In genomic region chr2:50148632-50149031, GRCh38 we compare ENCODE assay signal across 2 cellular contexts.
A peak's percentile ranks its signal among the peaks of the same experiment; 100 is the strongest.
TF ChIP-seq lines count a peak whose summit lies in the region.

No MANE protein-coding gene starts in this region.

TF ChIP-seq in GM23338, 12 proteins besides CTCF, POLR2A, EP300 and RAD21:
- TF ChIP-seq ZNF462 (CRISPR knock-in tag; IDR thresholded peaks at IDR 0.05) (peak; percentile 38; the same call in 1 of the 2 replicates), CREB1 (CRISPR knock-in tag; IDR thresholded peaks at IDR 0.05; ENCODE audit: low read depth) (no peak), POLR2AphosphoS5 (IDR thresholded peaks at IDR 0.05; ENCODE audit: low read depth) (no peak), ETS1 (IDR thresholded peaks at IDR 0.05) (no peak), EZH2phosphoT487 (IDR thresholded peaks at IDR 0.05; ENCODE audit: unreplicated experiment) (no peak), STAT1 (IDR thresholded peaks at IDR 0.05; ENCODE audit: unreplicated experiment) (no peak)

TF ChIP-seq in WTC11, 78 proteins besides CTCF, POLR2A, EP300 and RAD21 (continued from another document):
- TF ChIP-seq HMGXB4 (CRISPR knock-in tag; IDR thresholded peaks at IDR 0.05) (no peak), IRF2 (CRISPR knock-in tag; IDR thresholded peaks at IDR 0.05; ENCODE audit: borderline replicate concordance, low read depth) (no peak), NR3C1 (CRISPR knock-in tag; conservative IDR thresholded peaks at IDR 0.05; ENCODE audit: low read depth) (no peak), FOXK1 (CRISPR knock-in tag; IDR thresholded peaks at IDR 0.05) (no peak), JAZF1 (CRISPR knock-in tag; IDR thresholded peaks at IDR 0.05) (no peak), E2F4 (CRISPR knock-in tag; IDR thresholded peaks at IDR 0.05; ENCODE audit: borderline replicate concordance, low read depth) (no peak), SMAD4 (CRISPR knock-in tag; IDR thresholded peaks at IDR 0.05) (no peak), ETV6 (CRISPR knock-in tag; IDR thresholded peaks at IDR 0.05) (no peak), ZNF263 (CRISPR knock-in tag; IDR thresholded peaks at IDR 0.05; ENCODE audit: low read depth) (no peak)
TF ChIP-seq in WTC11: peak in this region for 0.
